ENCODE assay signal across 1 cellular context in genomic region chr7:50529093-50529862, GRCh38.
A peak's percentile ranks its signal among the peaks of the same experiment; 100 is the strongest.
TF ChIP-seq lines count a peak whose summit lies in the region.

No MANE protein-coding gene starts in this region.

TF ChIP-seq in K562, 482 proteins besides CTCF, POLR2A, EP300 and RAD21:
- TF ChIP-seq ETS1 (conservative IDR thresholded peaks at IDR 0.05; ENCODE audit: control insufficient read depth, low read depth, low read length) (no peak), ASH1L (IDR thresholded peaks at IDR 0.05; ENCODE audit: borderline replicate concordance, low read depth, partially characterized antibody) (no peak), PTTG1 (tag; IDR thresholded peaks at IDR 0.05; ENCODE audit: low read depth) (no peak), MITF (IDR thresholded peaks at IDR 0.05) (no peak), BMI1 (IDR thresholded peaks at IDR 0.05; ENCODE audit: low read length) (no peak), RAD51 (IDR thresholded peaks at IDR 0.05; ENCODE audit: borderline replicate concordance, low read depth) (no peak), SPI1 (IDR thresholded peaks at IDR 0.05; ENCODE audit: borderline replicate concordance, low read depth, low read length) (peak; percentile 22; the same call in 1 of the 2 replicates), HNRNPH1 (optimal IDR thresholded peaks at IDR 0.05; ENCODE audit: low read depth, low read length) (no peak)
TF ChIP-seq in K562: peak in this region for 1.
